In genomic region chrY:19076914-19077697, GRCh38 we compare ENCODE assay signal across 8 cellular contexts.
DNase-seq lines count a peak whose midpoint lies in the region; ATAC-seq lines count a peak whose summit lies in the region.

No MANE protein-coding gene starts in this region.

- H3K27ac Mint-ChIP-seq in activated CD4-positive, alpha-beta T cell treated with anti-CD3 and anti-CD28 coated beads, Interleukin-2, amount 10 ng/mL, durations not matched to agents 7 days and 5 days: peak overlapping the region; percentile 85
- no peak overlapping the region for H3K27ac Mint-ChIP-seq in activated T-helper 17 cell treated with anti-CD3 and anti-CD28 coated beads, Interleukin-2, amount 50 U/mL, for 72 hours

- peak; percentile 60 for ATAC-seq in activated T-helper 17 cell treated with anti-CD3 and anti-CD28 coated beads, Interleukin-2, amount 50 U/mL, for 72 hours (replicated peaks)

- DNase-seq in activated CD4-positive, alpha-beta T cell treated with anti-CD3 and anti-CD28 coated beads, Interleukin-2, amount 10 ng/mL, durations not matched to agents 7 days and 5 days: peak; percentile 30
- no peak for DNase-seq in activated CD4-positive, alpha-beta T cell treated with anti-CD3 and anti-CD28 coated beads for 4 hours
- DNase-seq in iPS DF 19.7 (ENCODE audit: low read depth, low spot score): peak; percentile 47
- DNase-seq in superior temporal gyrus (ENCODE audit: extremely low spot score): peak; percentile 52
- no peak for DNase-seq in NCI-H146 treated with DMSO at 0.1 percent for 48 hours (lab: John Stamatoyannopoulos, UW; ENCODE audit: unreplicated experiment)
- DNase-seq in stimulated activated naive CD4-positive, alpha-beta T cell treated with Interleukin-2 at 50 U/mL for 16 hours (lab: John Stamatoyannopoulos, UW): no peak
- DNase-seq in iPS-NIHi7 (ENCODE audit: extremely low spot score): no peak

- peaks cover 10% of the 10 kb centered on the region for H3K4me1 Mint-ChIP-seq in activated CD4-positive, alpha-beta T cell treated with anti-CD3 and anti-CD28 coated beads, Interleukin-2, amount 10 ng/mL, durations not matched to agents 7 days and 5 days
- H3K4me1 Mint-ChIP-seq in activated T-helper 17 cell treated with anti-CD3 and anti-CD28 coated beads, Interleukin-2, amount 50 U/mL, for 72 hours: no peaks in the 10 kb centered on the region

- peaks cover 2% of the 10 kb centered on the region for H3K36me3 Mint-ChIP-seq in activated CD4-positive, alpha-beta T cell treated with anti-CD3 and anti-CD28 coated beads, Interleukin-2, amount 10 ng/mL, durations not matched to agents 7 days and 5 days (ENCODE audit: low read depth)
- H3K36me3 Mint-ChIP-seq in activated T-helper 17 cell treated with anti-CD3 and anti-CD28 coated beads, Interleukin-2, amount 50 U/mL, for 72 hours (ENCODE audit: low read depth): no peaks in the 10 kb centered on the region

- POLR2A ChIA-PET in activated CD4-positive, alpha-beta T cell treated with anti-CD3 and anti-CD28 coated beads, Interleukin-2, amount 10 ng/mL, durations not matched to agents 7 days and 5 days (lab: Charles Lee): no interaction called here

- peak overlapping the region; percentile 77 for H3K4me3 Mint-ChIP-seq in activated CD4-positive, alpha-beta T cell treated with anti-CD3 and anti-CD28 coated beads, Interleukin-2, amount 10 ng/mL, durations not matched to agents 7 days and 5 days
- peak overlapping the region; percentile 72 for H3K4me3 Mint-ChIP-seq in activated T-helper 17 cell treated with anti-CD3 and anti-CD28 coated beads, Interleukin-2, amount 50 U/mL, for 72 hours

- peaks cover 4% of the 10 kb centered on the region for H3K27me3 Mint-ChIP-seq in activated CD4-positive, alpha-beta T cell treated with anti-CD3 and anti-CD28 coated beads, Interleukin-2, amount 10 ng/mL, durations not matched to agents 7 days and 5 days
- H3K27me3 Mint-ChIP-seq in activated T-helper 17 cell treated with anti-CD3 and anti-CD28 coated beads, Interleukin-2, amount 50 U/mL, for 72 hours: peaks cover 7% of the 10 kb centered on the region

- CTCF ChIA-PET in activated CD4-positive, alpha-beta T cell treated with anti-CD3 and anti-CD28 coated beads, Interleukin-2, amount 10 ng/mL, durations not matched to agents 7 days and 5 days (lab: Charles Lee): no interaction called here

- no peaks in the 10 kb centered on the region for H3K9me3 Mint-ChIP-seq in activated CD4-positive, alpha-beta T cell treated with anti-CD3 and anti-CD28 coated beads, Interleukin-2, amount 10 ng/mL, durations not matched to agents 7 days and 5 days
- no peaks in the 10 kb centered on the region for H3K9me3 Mint-ChIP-seq in activated T-helper 17 cell treated with anti-CD3 and anti-CD28 coated beads, Interleukin-2, amount 50 U/mL, for 72 hours

Comparison
In these comparisons a context has a peak if more than half of its experiments do, and no peak if none do; other contexts are left out.
1. DNase-seq: peak in activated CD4-positive, alpha-beta T cell treated with anti-CD3 and anti-CD28 coated beads, Interleukin-2, amount 10 ng/mL, durations not matched to agents 7 days and 5 days (single experiment), iPS DF 19.7 (single experiment) and superior temporal gyrus (single experiment); none in activated CD4-positive, alpha-beta T cell treated with anti-CD3 and anti-CD28 coated beads for 4 hours (0 of 2), NCI-H146 treated with DMSO at 0.1 percent for 48 hours (single experiment), stimulated activated naive CD4-positive, alpha-beta T cell treated with Interleukin-2 at 50 U/mL for 16 hours (single experiment) and iPS-NIHi7 (single experiment).